ENCODE assay signal across 14 cellular contexts in genomic region chr1:16220101-16220500, GRCh38. TPM values are rescaled to one million over a fixed set of nuclear protein-coding genes. Genes with fewer than 3 reads are reported as not detected.
DNase-seq lines count a peak whose midpoint lies in the region; ATAC-seq and TF ChIP-seq lines count a peak whose summit lies in the region.
"Had no signal": no experiment of that assay in that cellular context is flagged by ENCODE, and none has a peak within 500 bp of the region (broad histone marks: within the 10 kb centered on the region; RNA-seq: fewer than 3 reads in every experiment).

No MANE protein-coding gene starts in this region.

- H3K9ac ChIP-seq in Loucy (ENCODE audit: low read depth, low read length, poor library complexity, severe bottlenecking) (no peak overlapping the region), duodenal mucosa (ENCODE audit: low read depth in 1 of 2, low read length in 2 of 2) (no peak overlapping the region)

- H3K9me2 ChIP-seq in Loucy (replicated peaks; ENCODE audit: low read depth, low read length), result no peaks in the 10 kb centered on the region

- TF ChIP-seq POLR2A in heart left ventricle (IDR thresholded peaks at IDR 0.05), result no peak

- H3K27ac ChIP-seq in right cardiac atrium (ENCODE audit: low read length), result no peak overlapping the region
- H3K27ac ChIP-seq in heart left ventricle, result no peak overlapping the region
- no peak overlapping the region for H3K27ac ChIP-seq in duodenal mucosa (ENCODE audit: low read depth, low read length)
- no peak overlapping the region for H3K27ac ChIP-seq in lower lobe of right lung

- peaks cover 29% of the 10 kb centered on the region for H3K4me1 Mint-ChIP-seq in stimulated activated effector memory CD8-positive, alpha-beta T cell treated with anti-CD3 and anti-CD28 coated beads, Interleukin-12 subunit alpha, Interleukin-12 subunit beta, amount 100 ng/mL, for 72 hours

- H3K36me3 Mint-ChIP-seq in stimulated activated effector memory CD8-positive, alpha-beta T cell treated with anti-CD3 and anti-CD28 coated beads, Interleukin-12 subunit alpha, Interleukin-12 subunit beta, amount 100 ng/mL, for 72 hours, result no peaks in the 10 kb centered on the region

- WGBS in right cardiac atrium, result 93% methylated on average over 3 of the region's 3 CpGs
- WGBS in heart left ventricle, 4 donors, result 93 to 100% (median 97%) methylated on average over 3 of the region's 3 CpGs

- H3K9me3 ChIP-seq in right cardiac atrium (ENCODE audit: control insufficient read depth, low read length), result no peaks in the 10 kb centered on the region
- H3K9me3 ChIP-seq in heart left ventricle, result no peaks in the 10 kb centered on the region
- H3K9me3 ChIP-seq in Loucy (ENCODE audit: insufficient read depth, low read depth, low read length), result no peaks in the 10 kb centered on the region
- H3K9me3 ChIP-seq in duodenal mucosa (ENCODE audit: control insufficient read depth in 1 of 2, low read length in 2 of 2), result no peaks in the 10 kb centered on the region
- no peaks in the 10 kb centered on the region for H3K9me3 ChIP-seq in lower lobe of right lung
- H3K9me3 ChIP-seq in MG63, result no peaks in the 10 kb centered on the region
- H3K9me3 ChIP-seq: HAP-1 had no signal

- intact Hi-C loops in right cardiac atrium (cut with DNase I), result no loop called here
- intact Hi-C loops in heart left ventricle (cut with DNase I), result no loop called here
- intact Hi-C loops in lower lobe of right lung (cut with DNase I), result no loop called here

- no peak overlapping the region for H3K4me3 Mint-ChIP-seq in stimulated activated effector memory CD8-positive, alpha-beta T cell treated with anti-CD3 and anti-CD28 coated beads, Interleukin-12 subunit alpha, Interleukin-12 subunit beta, amount 100 ng/mL, for 72 hours

- H3K79me2 ChIP-seq in Loucy (ENCODE audit: insufficient read depth, low read length), result no peaks in the 10 kb centered on the region

- H3K4me2 ChIP-seq in Loucy (ENCODE audit: low read depth, low read length, poor library complexity, severe bottlenecking), result peak overlapping the region; percentile 49

- H3K4me3 ChIP-seq in right cardiac atrium (ENCODE audit: low read length) (no peak overlapping the region), heart left ventricle (no peak overlapping the region), Loucy (ENCODE audit: low read length, poor library complexity, severe bottlenecking) (no peak overlapping the region), duodenal mucosa (ENCODE audit: low read depth in 1 of 2, low read length in 2 of 2) (peak overlapping the region; percentile 51 to 52), lower lobe of right lung (no peak overlapping the region), MG63 (no peak overlapping the region)
- H3K4me3 ChIP-seq: HAP-1 had no signal

- peak overlapping the region; percentile 68 for H2AFZ ChIP-seq in Loucy (ENCODE audit: low read length)

- no peak for ATAC-seq in right cardiac atrium
- no peak for ATAC-seq in heart left ventricle
- ATAC-seq in stimulated activated effector memory CD8-positive, alpha-beta T cell treated with anti-CD3 and anti-CD28 coated beads, Interleukin-12 subunit alpha, Interleukin-12 subunit beta, amount 100 ng/mL, for 72 hours, result no peak
- no peak for ATAC-seq in lower lobe of right lung

- H3K36me3 ChIP-seq in heart left ventricle (no peaks in the 10 kb centered on the region), Loucy (ENCODE audit: insufficient read depth, low read length) (no peaks in the 10 kb centered on the region), duodenal mucosa (ENCODE audit: control insufficient read depth in 1 of 2, insufficient read depth in 2 of 2, low read length in 2 of 2) (no peaks in the 10 kb centered on the region), lower lobe of right lung (no peaks in the 10 kb centered on the region), MG63 (no peaks in the 10 kb centered on the region)
- H3K36me3 ChIP-seq: HAP-1 had no signal

- H3F3A ChIP-seq in Loucy (ENCODE audit: low read depth), result no peaks in the 10 kb centered on the region

- TF ChIP-seq CTCF in heart left ventricle (IDR thresholded peaks at IDR 0.05), result no peak
- TF ChIP-seq CTCF in Loucy (conservative IDR thresholded peaks at IDR 0.05; ENCODE audit: low read length), result no peak
- TF ChIP-seq CTCF in lower lobe of right lung (IDR thresholded peaks at IDR 0.05), result no peak

- peak overlapping the region; percentile 23 for H3K27ac Mint-ChIP-seq in stimulated activated effector memory CD8-positive, alpha-beta T cell treated with anti-CD3 and anti-CD28 coated beads, Interleukin-12 subunit alpha, Interleukin-12 subunit beta, amount 100 ng/mL, for 72 hours

- H3K4me1 ChIP-seq in right cardiac atrium (ENCODE audit: control insufficient read depth, insufficient read depth, low read length) (no peaks in the 10 kb centered on the region), heart left ventricle (peaks cover 0 to 25% (median 13%) of the 10 kb centered on the region in 12 donors), Loucy (ENCODE audit: insufficient read depth, low read length, poor library complexity, severe bottlenecking) (no peaks in the 10 kb centered on the region), duodenal mucosa (ENCODE audit: control insufficient read depth in 1 of 2, insufficient read depth in 2 of 2, low read length in 2 of 2) (peaks cover 34 to 37% of the 10 kb centered on the region in 2 donors), lower lobe of right lung (peaks cover 20% of the 10 kb centered on the region)

- no peaks in the 10 kb centered on the region for H4K20me1 ChIP-seq in Loucy (ENCODE audit: insufficient read depth, low read length, poor library complexity, severe bottlenecking)

- peak in 2 of 3 donors; percentile 6 to 7 for DNase-seq in right cardiac atrium
- DNase-seq in heart left ventricle, result no peak
- no peak for DNase-seq in stimulated activated effector memory CD8-positive, alpha-beta T cell treated with anti-CD3 and anti-CD28 coated beads, Interleukin-12 subunit alpha, Interleukin-12 subunit beta, amount 100 ng/mL, for 72 hours (ENCODE audit: low spot score in 2 of 2)
- no peak for DNase-seq in activated T-cell treated with anti-CD3 and anti-CD28 coated beads, Interleukin-2, amount 50 U/mL, for 48 hours
- DNase-seq in lower lobe of right lung, result no peak
- DNase-seq in MG63, result no peak
- DNase-seq: NCI-H1092 treated with DMSO at 0.1 percent for 48 hours, NCI-H1694, NCI-H345, NCI-H748 treated with DMSO at 0.1 percent for 48 hours, SHP77 treated with DMSO at 0.1 percent for 48 hours had no signal

- no peaks in the 10 kb centered on the region for H3K9me3 Mint-ChIP-seq in stimulated activated effector memory CD8-positive, alpha-beta T cell treated with anti-CD3 and anti-CD28 coated beads, Interleukin-12 subunit alpha, Interleukin-12 subunit beta, amount 100 ng/mL, for 72 hours

- H3K27me3 ChIP-seq in right cardiac atrium (ENCODE audit: control insufficient read depth, insufficient read depth) (no peaks in the 10 kb centered on the region), heart left ventricle (no peaks in the 10 kb centered on the region), Loucy (ENCODE audit: insufficient read depth, low read length, poor library complexity, severe bottlenecking) (no peaks in the 10 kb centered on the region), duodenal mucosa (ENCODE audit: control insufficient read depth in 1 of 2, insufficient read depth in 2 of 2, low read length in 2 of 2) (no peaks in the 10 kb centered on the region), lower lobe of right lung (ENCODE audit: low read depth) (peaks cover 4% of the 10 kb centered on the region), MG63 (no peaks in the 10 kb centered on the region)

RNA-seq across cellular contexts. Expression of gene ARHGEF19, which starts 7.6 kb away (rescaled TPM):
- total RNA-seq in right cardiac atrium, result 1 to 10 TPM; 2.2 to 4.3 (median 3.2) TPM
- polyA plus RNA-seq in right cardiac atrium, result 2.7 TPM
- 1 to 10 TPM in 8 of 9 donors, under 1 TPM in 1; 0.97 to 3.8 (median 2.3) TPM for total RNA-seq in heart left ventricle
- 1 to 10 TPM in 1 of 2 donors, under 1 TPM in 1; 0.99 to 3.5 TPM for polyA plus RNA-seq in heart left ventricle
- 15.6 TPM for total RNA-seq in lower lobe of right lung
- 20.4 and 36.3 TPM in 2 replicates for total RNA-seq in MG63 (2014; rRNA removed; shearing (Covaris generic); ENCODE audit: low replicate concordance)

RNA-seq across cellular contexts. Expression of gene CPLANE2, which starts 16.9 kb away (rescaled TPM):
- total RNA-seq in right cardiac atrium, result 10 to 100 TPM in 1 of 4 donors, 1 to 10 TPM in 3; 4.0 to 11.9 (median 5.0) TPM
- 9.3 TPM for polyA plus RNA-seq in right cardiac atrium
- total RNA-seq in heart left ventricle, result 1 to 10 TPM; 3.6 to 9.9 (median 5.7) TPM
- polyA plus RNA-seq in heart left ventricle, result 1 to 10 TPM; 5.7 to 6.2 TPM
- total RNA-seq in lower lobe of right lung, result 9.1 TPM
- total RNA-seq in MG63 (2014; rRNA removed; shearing (Covaris generic); ENCODE audit: low replicate concordance), result 2.7 and 5.1 TPM in 2 replicates

Comparison
In these comparisons a context has a peak if more than half of its experiments do, and no peak if none do; other contexts are left out.
1. DNase-seq: peak in right cardiac atrium (2 of 3); none in heart left ventricle (0 of 5), stimulated activated effector memory CD8-positive, alpha-beta T cell treated with anti-CD3 and anti-CD28 coated beads, Interleukin-12 subunit alpha, Interleukin-12 subunit beta, amount 100 ng/mL, for 72 hours (0 of 2), activated T-cell treated with anti-CD3 and anti-CD28 coated beads, Interleukin-2, amount 50 U/mL, for 48 hours (0 of 2), lower lobe of right lung (single experiment) and MG63 (single experiment).
2. H3K4me3 ChIP-seq: peak in duodenal mucosa (2 of 2); none in right cardiac atrium (single experiment), heart left ventricle (0 of 12), Loucy (single experiment), lower lobe of right lung (single experiment) and MG63 (single experiment).